ENCODE assay signal across 14 cellular contexts in genomic region chr6:118639054-118639964, GRCh38. TPM values are rescaled to one million over a fixed set of nuclear protein-coding genes. Genes with fewer than 3 reads are reported as not detected.
DNase-seq lines count a peak whose midpoint lies in the region; ATAC-seq and TF ChIP-seq lines count a peak whose summit lies in the region.
"Had no signal": no experiment of that assay in that cellular context is flagged by ENCODE, and none has a peak within 500 bp of the region (broad histone marks: within the 10 kb centered on the region; RNA-seq: fewer than 3 reads in every experiment).

No MANE protein-coding gene starts in this region.

- H3K79me2 ChIP-seq in osteoblast (ENCODE audit: insufficient read depth, low read length) = peaks cover 95% of the 10 kb centered on the region

- H3K27me3 Mint-ChIP-seq in T-helper 17 cell = no peaks in the 10 kb centered on the region
- H3K27me3 Mint-ChIP-seq: CD4-positive, CD25-positive, alpha-beta regulatory T cell had no signal

- H3K9me3 ChIP-seq in T-helper 17 cell (ENCODE audit: control insufficient read depth, low read length, poor library complexity, severe bottlenecking) = no peaks in the 10 kb centered on the region
- H3K9me3 ChIP-seq in osteoblast (ENCODE audit: low read depth, low read length) = no peaks in the 10 kb centered on the region
- H3K9me3 ChIP-seq: MG63, right atrium auricular region, SJSA1 had no signal

- CTCF ChIA-PET in GM10248 (lab: Yijun Ruan, JAX) = interaction anchor here (2.0 kb wide), 1 partner anchor 14 kb away, joined by 4 read pairs; no protein-coding TSS in a partner anchor

- POLR2A ChIA-PET in GM10248 (lab: Yijun Ruan, JAX) = no interaction called here

- peaks cover 3% of the 10 kb centered on the region for H3K4me1 ChIP-seq in osteoblast (ENCODE audit: insufficient read depth, low read length)
- H3K4me1 ChIP-seq: SJSA1 had no signal

- TF ChIP-seq CTCF in GM10248 (IDR thresholded peaks at IDR 0.05; ENCODE audit: control extremely low read depth, extremely low read depth, low read depth, missing control alignments) (no peak), brain microvascular endothelial cell (IDR thresholded peaks at IDR 0.05; ENCODE audit: low read depth, low read length, missing control alignments) (no peak), osteoblast (IDR thresholded peaks at IDR 0.05; ENCODE audit: extremely low read depth, low read depth, low read length) (no peak)

- ATAC-seq in GM19397 (IDR thresholded peaks at IDR 0.05; ENCODE audit: unreplicated experiment) = peak; percentile 68
- peak; percentile 88 for ATAC-seq in HG03039 (IDR thresholded peaks at IDR 0.05; ENCODE audit: unreplicated experiment)
- ATAC-seq in T-helper 17 cell = peak; percentile 64
- ATAC-seq: stimulated activated effector memory CD8-positive, alpha-beta T cell treated with anti-CD3 and anti-CD28 coated beads, Interleukin-12 subunit alpha, Interleukin-12 subunit beta, amount 100 ng/mL, for 72 hours had no signal

- H2AFZ ChIP-seq in osteoblast (ENCODE audit: low read length) = no peak overlapping the region

- H3K27ac Mint-ChIP-seq in T-helper 17 cell = peak overlapping the region; percentile 67
- H3K27ac Mint-ChIP-seq: activated T-helper 1 cell treated with anti-CD3 and anti-CD28 coated beads, Interleukin-12 subunit alpha, Interleukin-12 subunit beta, Interleukin-2, Interleukin-4 antibody, amounts not matched to agents 30 ng/mL and 10 ng/mL and 1 ng/mL, durations not matched to agents 14 hours and 24 hours and 36 hours; stimulated activated effector memory CD8-positive, alpha-beta T cell treated with anti-CD3 and anti-CD28 coated beads, Interleukin-12 subunit alpha, Interleukin-12 subunit beta, amount 100 ng/mL, for 72 hours had no signal

- in situ Hi-C loops in brain microvascular endothelial cell (cut with HindIII; ENCODE audit: low pct_ligation_motif_present, low sequenced_read_pairs) = no loop called here

- H3K4me3 ChIP-seq in brain microvascular endothelial cell (ENCODE audit: low read depth, low read length) = no peak overlapping the region
- H3K4me3 ChIP-seq in osteoblast (ENCODE audit: insufficient read depth, low read length) = no peak overlapping the region
- H3K4me3 ChIP-seq: MG63, right atrium auricular region, SJSA1 had no signal

- H3K36me3 ChIP-seq in brain microvascular endothelial cell (replicated peaks) = no peaks in the 10 kb centered on the region
- no peaks in the 10 kb centered on the region for H3K36me3 ChIP-seq in osteoblast (ENCODE audit: insufficient read depth, low read length)
- H3K36me3 ChIP-seq: MG63, right atrium auricular region, SJSA1 had no signal

- no peak overlapping the region for H3K4me2 ChIP-seq in osteoblast (ENCODE audit: insufficient read depth, low read length)

- H3K27me3 ChIP-seq in brain microvascular endothelial cell (replicated peaks) (no peaks in the 10 kb centered on the region), osteoblast (ENCODE audit: insufficient read depth, low read length) (no peaks in the 10 kb centered on the region)
- H3K27me3 ChIP-seq: MG63, right atrium auricular region, SJSA1 had no signal

- H3K4me3 Mint-ChIP-seq in T-helper 17 cell = no peak overlapping the region
- H3K4me3 Mint-ChIP-seq: activated T-helper 1 cell treated with anti-CD3 and anti-CD28 coated beads, Interleukin-12 subunit alpha, Interleukin-12 subunit beta, Interleukin-2, Interleukin-4 antibody, amounts not matched to agents 30 ng/mL and 10 ng/mL and 1 ng/mL, durations not matched to agents 14 hours and 24 hours and 36 hours; stimulated activated effector memory CD8-positive, alpha-beta T cell treated with anti-CD3 and anti-CD28 coated beads, Interleukin-12 subunit alpha, Interleukin-12 subunit beta, amount 100 ng/mL, for 72 hours had no signal

- H3K4me1 Mint-ChIP-seq in T-helper 17 cell = peaks cover 37% of the 10 kb centered on the region

- DNase-seq in GM10248 (ENCODE audit: extremely low spot score) (peak; percentile 29), T-helper 17 cell (no peak), AG08395 (ENCODE audit: low spot score) (no peak), brain microvascular endothelial cell (no peak), osteoblast (ENCODE audit: insufficient read length, low spot score, missing footprints) (no peak), NCI-H524 treated with DMSO at 0.1 percent for 48 hours (lab: John Stamatoyannopoulos, UW) (no peak)
- DNase-seq: MG63 had no signal

- H3K27ac ChIP-seq in brain microvascular endothelial cell (no peak overlapping the region), osteoblast (ENCODE audit: low read depth, low read length) (no peak overlapping the region)
- H3K27ac ChIP-seq: right atrium auricular region, SJSA1 had no signal

- peaks cover 38% of the 10 kb centered on the region for H4K20me1 ChIP-seq in osteoblast (ENCODE audit: insufficient read depth, low read length)

- peaks cover 4% of the 10 kb centered on the region for H3K36me3 Mint-ChIP-seq in T-helper 17 cell (ENCODE audit: low read depth)

RNA-seq across cellular contexts. Expression of gene CEP85L, which starts 12.1 kb away (rescaled TPM):
- total RNA-seq in T-helper 17 cell = 10 to 100 TPM; 87.6 to 95.6 TPM
- 15.2 and 15.3 TPM in 2 replicates for total RNA-seq in osteoblast
